2 cellular contexts compared by ENCODE assay signal in genomic region chrY:25620209-25620608, GRCh38. TPM values are rescaled to one million over a fixed set of nuclear protein-coding genes. Genes with fewer than 3 reads are reported as not detected.
"Had no signal": no experiment of that assay in that cellular context is flagged by ENCODE, and none has a peak within 500 bp of the region (broad histone marks: within the 10 kb centered on the region; RNA-seq: fewer than 3 reads in every experiment).

No MANE protein-coding gene starts in this region.

RNA-seq across cellular contexts. Expression of gene CDY1, which starts 1.7 kb away (rescaled TPM):
- total RNA-seq: G401, GM12878 had no signal
